Comparison of ENCODE assay signal across 1 cellular context in the genomic region with DNA sequence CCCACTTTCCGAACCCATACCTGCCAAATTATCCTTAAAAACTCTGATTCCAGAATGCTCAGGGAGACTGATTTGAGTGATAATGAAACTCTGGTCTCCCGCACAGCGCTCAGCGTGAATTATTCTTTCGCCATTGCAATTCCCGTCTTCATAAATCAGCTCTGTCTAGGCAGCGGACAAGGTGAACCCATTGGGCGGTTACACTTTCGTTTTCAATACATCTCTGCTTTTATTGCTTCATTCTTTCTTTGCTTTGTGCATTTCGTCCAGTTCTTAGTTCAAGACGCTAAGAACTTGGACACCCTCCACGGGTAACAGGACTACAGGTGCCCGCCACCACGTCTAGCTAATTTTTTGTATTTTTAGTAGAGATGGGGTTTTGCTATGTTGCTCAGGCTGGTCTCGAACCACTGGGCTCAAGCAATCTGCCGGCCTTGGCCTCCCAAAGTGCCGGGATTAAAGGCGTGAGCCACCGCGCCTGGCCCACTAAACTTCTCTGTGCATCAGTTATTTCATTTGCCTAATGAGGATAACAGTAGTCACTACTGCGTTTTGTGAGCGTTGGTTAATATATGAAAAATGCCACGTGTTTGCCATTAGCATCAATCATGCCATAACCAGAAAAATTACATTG.
A peak's percentile ranks its signal among the peaks of the same experiment; 100 is the strongest.
TF ChIP-seq lines count a peak whose summit lies in the region.

No MANE protein-coding gene starts in this region.

TF ChIP-seq in HepG2, 621 proteins besides CTCF, POLR2A, EP300 and RAD21:
- TF ChIP-seq, protein P1, sequence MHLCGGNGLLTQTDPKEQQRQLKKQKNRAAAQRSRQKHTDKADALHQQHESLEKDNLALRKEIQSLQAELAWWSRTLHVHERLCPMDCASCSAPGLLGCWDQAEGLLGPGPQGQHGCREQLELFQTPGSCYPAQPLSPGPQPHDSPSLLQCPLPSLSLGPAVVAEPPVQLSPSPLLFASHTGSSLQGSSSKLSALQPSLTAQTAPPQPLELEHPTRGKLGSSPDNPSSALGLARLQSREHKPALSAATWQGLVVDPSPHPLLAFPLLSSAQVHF (CRISPR knock-in tag; IDR thresholded peaks at IDR 0.05) = no peak
- TF ChIP-seq, protein P2, sequence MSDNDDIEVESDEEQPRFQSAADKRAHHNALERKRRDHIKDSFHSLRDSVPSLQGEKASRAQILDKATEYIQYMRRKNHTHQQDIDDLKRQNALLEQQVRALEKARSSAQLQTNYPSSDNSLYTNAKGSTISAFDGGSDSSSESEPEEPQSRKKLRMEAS (IDR thresholded peaks at IDR 0.05) = no peak
- TF ChIP-seq ZNF501 (CRISPR knock-in tag; IDR thresholded peaks at IDR 0.05) = peak; percentile 17; the same call in 1 of the 2 replicates
